Comparison of ENCODE assay signal across 10 cellular contexts in the genomic region with DNA sequence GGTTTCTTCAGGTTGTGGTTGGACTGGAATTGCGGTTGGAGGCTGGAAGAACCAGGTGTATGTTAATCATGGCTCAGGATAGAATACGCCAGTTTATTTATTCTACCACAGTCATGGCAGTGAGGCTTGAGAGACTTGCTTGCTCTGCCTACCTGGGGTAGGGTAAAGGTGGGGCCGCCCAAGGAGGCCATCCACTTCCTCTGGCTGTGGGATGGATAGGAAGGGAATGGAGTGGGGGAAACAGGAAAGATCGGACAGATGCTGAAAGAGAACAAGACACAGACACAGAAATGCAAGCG. TPM values are rescaled to one million over a fixed set of nuclear protein-coding genes. Genes with fewer than 3 reads are reported as not detected.
DNase-seq lines count a peak whose midpoint lies in the region; ATAC-seq, FAIRE-seq and TF ChIP-seq lines count a peak whose summit lies in the region.
"Had no signal": no experiment of that assay in that cellular context is flagged by ENCODE, and none has a peak within 500 bp of the region (broad histone marks: within the 10 kb centered on the region; RNA-seq: fewer than 3 reads in every experiment).

No MANE protein-coding gene starts in this region.

- H3K4me3 Mint-ChIP-seq in CD4-positive, CD25-positive, alpha-beta regulatory T cell, result peak overlapping the region; percentile 89 to 99 (median 97)
- H3K4me3 Mint-ChIP-seq in WTC11, result peak overlapping the region; percentile 84

- peak; percentile 51 for FAIRE-seq in keratinocyte (lab: Jason Lieb, UNC)
- FAIRE-seq: TTC549 had no signal

- peak overlapping the region; percentile 62 to 94 (median 79) for H3K27ac Mint-ChIP-seq in CD4-positive, CD25-positive, alpha-beta regulatory T cell
- H3K27ac Mint-ChIP-seq in WTC11, result no peak overlapping the region

- no peaks in the 10 kb centered on the region for H3K9me1 ChIP-seq in keratinocyte (ENCODE audit: control insufficient read depth, extremely low read depth, insufficient read depth, low read length)

- ATAC-seq in CD4-positive, CD25-positive, alpha-beta regulatory T cell (ENCODE audit: low read depth in 2 of 2), result no peak
- ATAC-seq in WTC11 (no peak), HG03520 (IDR thresholded peaks at IDR 0.05; ENCODE audit: unreplicated experiment) (no peak), HG03196 (IDR thresholded peaks at IDR 0.05; ENCODE audit: unreplicated experiment) (no peak)

- peak overlapping the region; percentile 37 for H3K4me3 ChIP-seq in CD4-positive, CD25-positive, alpha-beta regulatory T cell (ENCODE audit: low read depth, low read length)
- no peak overlapping the region for H3K4me3 ChIP-seq in keratinocyte (ENCODE audit: control insufficient read depth in 2 of 3, extremely low read depth in 1 of 3, insufficient read depth in 2 of 3, low read depth in 1 of 3, low read length in 3 of 3)

- H3K27me3 Mint-ChIP-seq in CD4-positive, CD25-positive, alpha-beta regulatory T cell, result peaks cover 50% of the 10 kb centered on the region
- H3K27me3 Mint-ChIP-seq in WTC11 (ENCODE audit: low read depth), result peaks cover 84% of the 10 kb centered on the region

- no peak overlapping the region for H3K9ac ChIP-seq in keratinocyte (ENCODE audit: control insufficient read depth, extremely low read depth, insufficient read depth, low read length)

- peak overlapping the region; percentile 55 for H3K27ac ChIP-seq in CD4-positive, CD25-positive, alpha-beta regulatory T cell (ENCODE audit: insufficient read depth, low read length, poor library complexity, severe bottlenecking)
- H3K27ac ChIP-seq in keratinocyte (ENCODE audit: control insufficient read depth, insufficient read depth, low read length), result no peak overlapping the region

- dilution Hi-C loops in keratinocyte (cut with MboI; ENCODE audit: extremely low pct_ligation_motif_present, low sequenced_read_pairs), result no loop called here

- H3K4me1 Mint-ChIP-seq in CD4-positive, CD25-positive, alpha-beta regulatory T cell, result peaks cover 6 to 92% (median 60%) of the 10 kb centered on the region in 4 donors
- H3K4me1 Mint-ChIP-seq in WTC11, result peaks cover 61% of the 10 kb centered on the region

- TF ChIP-seq CTCF in WTC11 (IDR thresholded peaks at IDR 0.05), result no peak
- TF ChIP-seq CTCF in keratinocyte (optimal IDR thresholded peaks at IDR 0.05 in 1 of 3, IDR thresholded peaks at IDR 0.05 in 1 of 3, conservative IDR thresholded peaks at IDR 0.05 in 1 of 3; ENCODE audit: extremely low read depth in 1 of 3, insufficient read depth in 2 of 3, low read length in 3 of 3), result no peak

- in situ Hi-C loops in G401 (cut with HindIII; ENCODE audit: low sequenced_read_pairs), result no loop called here

- H3K4me2 ChIP-seq in keratinocyte (ENCODE audit: control insufficient read depth, extremely low read depth, insufficient read depth, low read depth, low read length), result peak overlapping the region; percentile 94

- H4K20me1 ChIP-seq in keratinocyte (ENCODE audit: control insufficient read depth, extremely low read depth, insufficient read depth, low read length), result no peaks in the 10 kb centered on the region

- H3K4me1 ChIP-seq in CD4-positive, CD25-positive, alpha-beta regulatory T cell (ENCODE audit: control insufficient read depth, insufficient read depth, low read length, poor library complexity, severe bottlenecking), result peaks cover 99% of the 10 kb centered on the region
- peaks cover 74% of the 10 kb centered on the region for H3K4me1 ChIP-seq in keratinocyte (ENCODE audit: control insufficient read depth, extremely low read depth, insufficient read depth, low read length)

- peaks cover 19% of the 10 kb centered on the region for H3K36me3 Mint-ChIP-seq in CD4-positive, CD25-positive, alpha-beta regulatory T cell
- peaks cover 20% of the 10 kb centered on the region for H3K36me3 Mint-ChIP-seq in WTC11

- no peak for DNase-seq in CD4-positive, CD25-positive, alpha-beta regulatory T cell
- DNase-seq in HT-29 (ENCODE audit: low spot score), result peak; percentile 44
- no peak for DNase-seq in WTC11 (ENCODE audit: low spot score)
- no peak for DNase-seq in keratinocyte (ENCODE audit: low read depth, low spot score)
- no peak for DNase-seq in mesenteric fat pad (ENCODE audit: low spot score)
- no peak for DNase-seq in G401 (ENCODE audit: low spot score)
- DNase-seq: NCI-H1436 treated with DMSO at 0.1 percent for 48 hours had no signal

- no peak overlapping the region for H2AFZ ChIP-seq in keratinocyte (ENCODE audit: control insufficient read depth, low read length)

- CTCF ChIA-PET in WTC11 (lab: Charles Lee), result interaction anchor here (1.1 to 18.5 kb wide), 9 partner anchors 12 to 379 kb away, joined by 3 to 660 read pairs (median 6); a partner anchor contains a TSS

- peaks cover 3% of the 10 kb centered on the region for H3K27me3 ChIP-seq in CD4-positive, CD25-positive, alpha-beta regulatory T cell (ENCODE audit: control insufficient read depth, insufficient read depth, low read length)
- H3K27me3 ChIP-seq in keratinocyte (ENCODE audit: control insufficient read depth, extremely low read depth, insufficient read depth, low read length), result peaks cover 39% of the 10 kb centered on the region

- peaks cover 19% of the 10 kb centered on the region for H3K36me3 ChIP-seq in CD4-positive, CD25-positive, alpha-beta regulatory T cell (ENCODE audit: control insufficient read depth, insufficient read depth, low read length)
- peaks cover 17 to 24% of the 10 kb centered on the region in 2 experiments for H3K36me3 ChIP-seq in keratinocyte (ENCODE audit: control insufficient read depth in 2 of 2, extremely low read depth in 1 of 2, insufficient read depth in 2 of 2, low read length in 2 of 2)

- H3K79me2 ChIP-seq in keratinocyte (ENCODE audit: control insufficient read depth, insufficient read depth, low read length), result no peaks in the 10 kb centered on the region

- POLR2A ChIA-PET in WTC11 (lab: Charles Lee), result interaction anchor here (0.6 to 9.7 kb wide), 5 partner anchors 8 to 24 kb away, joined by 5 to 97 read pairs (median 15); a partner anchor contains a TSS

- peaks cover 0 to 4% (median 0%) of the 10 kb centered on the region in 7 donors for H3K9me3 Mint-ChIP-seq in CD4-positive, CD25-positive, alpha-beta regulatory T cell
- no peaks in the 10 kb centered on the region for H3K9me3 Mint-ChIP-seq in WTC11

- H3K9me3 ChIP-seq in CD4-positive, CD25-positive, alpha-beta regulatory T cell (ENCODE audit: control insufficient read depth in 2 of 2, low read length in 2 of 2), result no peaks in the 10 kb centered on the region
- no peaks in the 10 kb centered on the region for H3K9me3 ChIP-seq in keratinocyte (ENCODE audit: control insufficient read depth, low read depth, low read length)

TF ChIP-seq in WTC11, 78 proteins besides CTCF, POLR2A, EP300 and RAD21 (continues in another document):
- TF ChIP-seq TP53 (CRISPR knock-in tag; IDR thresholded peaks at IDR 0.05), result no peak
- no peak for TF ChIP-seq GRHL2 (CRISPR knock-in tag; IDR thresholded peaks at IDR 0.05; ENCODE audit: insufficient replicate concordance, severe bottlenecking)

RNA-seq across cellular contexts. Expression of a gene that starts 8.1 kb away (rescaled TPM):
- total RNA-seq in CD4-positive, CD25-positive, alpha-beta regulatory T cell, result 108 TPM
- polyA plus RNA-seq in CD4-positive, CD25-positive, alpha-beta regulatory T cell, result 100 to 1,000 TPM; 214 to 300 (median 228) TPM
- total RNA-seq in HT-29 (2014; rRNA removed; shearing (Covaris generic)), result 295 and 298 TPM in 2 replicates
- total RNA-seq in WTC11 (2021), result 262 to 297 TPM (median 265 TPM) in 3 replicates
- polyA plus RNA-seq in keratinocyte, result 84.0 to 180 TPM (median 128 TPM) in 3 replicates
- 82.9 TPM for polyA plus RNA-seq in keratinocyte (2011; ENCODE audit: low read depth)
- polyA plus RNA-seq in keratinocyte (2011; cell fraction: cytosol; rRNA removed), result 78.8 and 160 TPM in 2 replicates
- polyA plus RNA-seq in keratinocyte (2011; cell fraction: nucleus; rRNA removed), result 115 and 120 TPM in 2 replicates
- polyA plus RNA-seq in keratinocyte (2012; ENCODE audit: low replicate concordance), result 141 and 149 TPM in 2 replicates
- 138 to 210 TPM (median 151 TPM) in 3 replicates for polyA minus RNA-seq in keratinocyte
- 125 TPM for polyA minus RNA-seq in keratinocyte (2011; cell fraction: cytosol; rRNA and poly(A)+ RNA removed)
- polyA minus RNA-seq in keratinocyte (2011; cell fraction: nucleus; rRNA and poly(A)+ RNA removed), result 64.8 and 69.3 TPM in 2 replicates
- total RNA-seq in mesenteric fat pad, result 62.3 TPM
- total RNA-seq in G401 (2014; rRNA removed; shearing (Covaris generic)), result 160 and 174 TPM in 2 replicates

RNA-seq across cellular contexts. Expression of a gene that starts 13.4 kb away (rescaled TPM):
- total RNA-seq in CD4-positive, CD25-positive, alpha-beta regulatory T cell, result 2.6 TPM
- under 1 TPM in 3 of 4 donors, not detected in 1; 0.10 to 0.52 (median 0.18) TPM for polyA plus RNA-seq in CD4-positive, CD25-positive, alpha-beta regulatory T cell
- total RNA-seq in HT-29 (2014; rRNA removed; shearing (Covaris generic)), result 0.41 and 1.1 TPM in 2 replicates
- total RNA-seq in WTC11 (2021), result 3.2 to 3.4 TPM (median 3.3 TPM) in 3 replicates
- 0.27 to 0.94 TPM (median 0.62 TPM) in 3 replicates for polyA plus RNA-seq in keratinocyte
- 2.1 TPM for polyA plus RNA-seq in keratinocyte (2011; ENCODE audit: low read depth)
- 0.09 and 0.13 TPM in 2 replicates for polyA plus RNA-seq in keratinocyte (2011; cell fraction: cytosol; rRNA removed)
- polyA plus RNA-seq in keratinocyte (2011; cell fraction: nucleus; rRNA removed), result 1.4 and 3.6 TPM in 2 replicates
- 0.33 and 1.1 TPM in 2 replicates for polyA plus RNA-seq in keratinocyte (2012; ENCODE audit: low replicate concordance)
- polyA minus RNA-seq in keratinocyte, result 1.4 TPM in 1 of 3 replicates, not detected in the others
- not detected for polyA minus RNA-seq in keratinocyte (2011; cell fraction: cytosol; rRNA and poly(A)+ RNA removed)
- polyA minus RNA-seq in keratinocyte (2011; cell fraction: nucleus; rRNA and poly(A)+ RNA removed), result 2.2 TPM in 1 of 2 replicates, not detected in the other
- total RNA-seq in mesenteric fat pad, result 3.9 TPM
- total RNA-seq in G401 (2014; rRNA removed; shearing (Covaris generic)), result 0.14 TPM in 1 of 2 replicates, not detected in the other

RNA-seq across cellular contexts. Expression of a gene that starts 21.0 kb away (rescaled TPM):
- 0.49 TPM for total RNA-seq in CD4-positive, CD25-positive, alpha-beta regulatory T cell
- polyA plus RNA-seq in CD4-positive, CD25-positive, alpha-beta regulatory T cell, result under 1 TPM in 3 of 4 donors, not detected in 1; 0.09 to 0.46 (median 0.11) TPM
- 0.97 and 2.8 TPM in 2 replicates for total RNA-seq in HT-29 (2014; rRNA removed; shearing (Covaris generic))
- total RNA-seq in WTC11 (2021), result 3.7 to 4.9 TPM (median 4.4 TPM) in 3 replicates
- polyA plus RNA-seq in keratinocyte, result 0.97 to 1.4 TPM (median 1.2 TPM) in 3 replicates
- polyA plus RNA-seq in keratinocyte (2011; ENCODE audit: low read depth), result 1.2 TPM
- 0.66 and 1.9 TPM in 2 replicates for polyA plus RNA-seq in keratinocyte (2011; cell fraction: cytosol; rRNA removed)
- 1.7 and 2.1 TPM in 2 replicates for polyA plus RNA-seq in keratinocyte (2011; cell fraction: nucleus; rRNA removed)
- polyA plus RNA-seq in keratinocyte (2012; ENCODE audit: low replicate concordance), result 4.3 and 9.2 TPM in 2 replicates
- 1.1 to 3.6 TPM (median 1.1 TPM) in 3 replicates for polyA minus RNA-seq in keratinocyte
- 8.2 TPM for polyA minus RNA-seq in keratinocyte (2011; cell fraction: cytosol; rRNA and poly(A)+ RNA removed)
- 2.1 and 2.2 TPM in 2 replicates for polyA minus RNA-seq in keratinocyte (2011; cell fraction: nucleus; rRNA and poly(A)+ RNA removed)
- total RNA-seq in mesenteric fat pad, result 1.4 TPM
- total RNA-seq in G401 (2014; rRNA removed; shearing (Covaris generic)), result 0.49 TPM in 1 of 2 replicates, not detected in the other
